Comparison of ENCODE assay signal across 15 cellular contexts in genomic region chr5:73444499-73445432, GRCh38. TPM values are rescaled to one million over a fixed set of nuclear protein-coding genes. Genes with fewer than 3 reads are reported as not detected.
DNase-seq lines count a peak whose midpoint lies in the region; ATAC-seq and TF ChIP-seq lines count a peak whose summit lies in the region.
"Had no signal": no experiment of that assay in that cellular context is flagged by ENCODE, and none has a peak within 500 bp of the region (broad histone marks: within the 10 kb centered on the region; RNA-seq: fewer than 3 reads in every experiment).

No MANE protein-coding gene starts in this region.

- TF ChIP-seq CTCF in Panc1 (IDR thresholded peaks at IDR 0.05): no peak
- TF ChIP-seq CTCF in glutamatergic neuron (IDR thresholded peaks at IDR 0.05; ENCODE audit: partially characterized antibody, unreplicated experiment): peak; percentile 32
- TF ChIP-seq CTCF in smooth muscle cell (IDR thresholded peaks at IDR 0.05; ENCODE audit: borderline replicate concordance, insufficient read depth, poor library complexity, severe bottlenecking): no peak

- no peak overlapping the region for H3K9ac ChIP-seq in smooth muscle cell (ENCODE audit: low read depth)

- H3K27me3 ChIP-seq in Panc1 (ENCODE audit: control insufficient read depth, insufficient read depth, low read length): no peaks in the 10 kb centered on the region
- H3K27me3 ChIP-seq in smooth muscle cell (ENCODE audit: low read depth): peaks cover 75% of the 10 kb centered on the region

- H3F3A ChIP-seq in smooth muscle cell (ENCODE audit: low read depth): no peaks in the 10 kb centered on the region

- H3K79me2 ChIP-seq in smooth muscle cell (ENCODE audit: low read depth): peaks cover 20% of the 10 kb centered on the region

- H3K36me3 ChIP-seq in Panc1 (ENCODE audit: control insufficient read depth, insufficient read depth, low read length) (peaks cover 8% of the 10 kb centered on the region; the same call in 1 of the 2 replicates), smooth muscle cell (ENCODE audit: low read depth) (no peaks in the 10 kb centered on the region)

- no peak for DNase-seq in activated naive CD4-positive, alpha-beta T cell (lab: John Stamatoyannopoulos, UW)
- DNase-seq in Panc1 (ENCODE audit: low read depth, low spot score) (no peak), glutamatergic neuron (peak; percentile 36), smooth muscle cell (lab: John Stamatoyannopoulos, UW; ENCODE audit: unreplicated experiment) (no peak), AML-193 (lab: John Stamatoyannopoulos, UW) (no peak), NAMALWA (ENCODE audit: low spot score) (no peak)
- DNase-seq: activated CD4-positive, CD25-positive, alpha-beta regulatory T cell treated with anti-CD3 and anti-CD28 coated beads, Interleukin-2, amount 50 U/mL, for 72 hours; activated gamma-delta T cell treated with Interleukin-2 at 50 U/mL for 16 hours; C1 segment of cervical spinal cord; left colon; NCI-H1105 treated with DMSO at 0.1 percent for 48 hours; stimulated activated CD4-positive, alpha-beta T cell treated with anti-CD3 and anti-CD28 coated beads, Interleukin-1b, Interleukin-23, amount 100 ng/mL, for 48 hours had no signal

- intact Hi-C loops in Panc1 (cut with micrococcal nuclease; ENCODE audit: unreplicated experiment): no loop called here

- H3K27me3 Mint-ChIP-seq in activated naive CD4-positive, alpha-beta T cell treated with anti-CD3 and anti-CD28 coated beads, Interleukin-2, amount 50 U/mL, for 24 hours: peaks cover 64% of the 10 kb centered on the region
- peaks cover 31% of the 10 kb centered on the region for H3K27me3 Mint-ChIP-seq in glutamatergic neuron (ENCODE audit: unreplicated experiment)

- H3K27ac ChIP-seq in Panc1 (ENCODE audit: low read length) (peak overlapping the region; percentile 83), smooth muscle cell (ENCODE audit: low read depth) (no peak overlapping the region)

- peak overlapping the region; percentile 85 for H3K4me2 ChIP-seq in smooth muscle cell

- peaks cover 5% of the 10 kb centered on the region for H3K9me3 Mint-ChIP-seq in activated naive CD4-positive, alpha-beta T cell treated with anti-CD3 and anti-CD28 coated beads, Interleukin-2, amount 50 U/mL, for 24 hours
- H3K9me3 Mint-ChIP-seq in glutamatergic neuron (ENCODE audit: unreplicated experiment): peaks cover 23% of the 10 kb centered on the region
- H3K9me3 Mint-ChIP-seq: stimulated activated memory B cell treated with anti-CD40 and anti-IgM and Interleukin-4, amounts not matched to agents 10 μg/mL and 1 μg/mL and 100 μg/mL, for 72 hours had no signal

- BruUV-seq in Panc1 (replicated peaks; lab: Mats Ljungman, UMichigan): no TSS peak

- H3K4me1 ChIP-seq in Panc1 (ENCODE audit: control insufficient read depth, insufficient read depth, low read length): peaks cover 49% of the 10 kb centered on the region
- H3K4me1 ChIP-seq in smooth muscle cell (ENCODE audit: low read depth): peaks cover 45% of the 10 kb centered on the region

- H3K4me3 ChIP-seq in Panc1 (ENCODE audit: low read depth in 2 of 2, low read length in 2 of 2) (peak overlapping the region; percentile 40 to 61), smooth muscle cell (peak overlapping the region; percentile 49)

- 21% methylated on average over 43 of the region's 43 CpGs for WGBS in smooth muscle cell (ENCODE audit: low lambda C conversion rate)

- peak overlapping the region; percentile 33 for H3K4me3 Mint-ChIP-seq in activated naive CD4-positive, alpha-beta T cell treated with anti-CD3 and anti-CD28 coated beads, Interleukin-2, amount 50 U/mL, for 24 hours
- H3K4me3 Mint-ChIP-seq in glutamatergic neuron (ENCODE audit: unreplicated experiment): peak overlapping the region; percentile 63
- H3K4me3 Mint-ChIP-seq: stimulated activated memory B cell treated with anti-CD40 and anti-IgM and Interleukin-4, amounts not matched to agents 10 μg/mL and 1 μg/mL and 100 μg/mL, for 72 hours had no signal

- peaks cover 10% of the 10 kb centered on the region for H3K4me1 Mint-ChIP-seq in activated naive CD4-positive, alpha-beta T cell treated with anti-CD3 and anti-CD28 coated beads, Interleukin-2, amount 50 U/mL, for 24 hours
- peaks cover 1% of the 10 kb centered on the region for H3K4me1 Mint-ChIP-seq in glutamatergic neuron (ENCODE audit: low read depth, unreplicated experiment)

- ATAC-seq in Panc1 (no peak), HG02970 (IDR thresholded peaks at IDR 0.05; ENCODE audit: low FRiP score, unreplicated experiment) (no peak)
- ATAC-seq: left colon; stimulated activated memory B cell treated with anti-CD40 and anti-IgM and Interleukin-4, amounts not matched to agents 10 μg/mL and 1 μg/mL and 100 μg/mL, for 72 hours had no signal

- in situ Hi-C loops in Panc1 (cut with HindIII; ENCODE audit: low pct_unique_long_range_greater_than_20kb, low sequenced_read_pairs): no loop called here

- CTCF ChIA-PET in Panc1 (lab: Charles Lee): interaction anchor here (1.7 kb wide), 1 partner anchor 229 kb away, joined by 4 read pairs; no protein-coding TSS in a partner anchor

- H3K9me3 ChIP-seq in Panc1 (ENCODE audit: control insufficient read depth, insufficient read depth, low read depth, low read length) (no peaks in the 10 kb centered on the region), smooth muscle cell (replicated peaks; ENCODE audit: low read depth) (no peaks in the 10 kb centered on the region)

- no peak overlapping the region for H3K27ac Mint-ChIP-seq in activated naive CD4-positive, alpha-beta T cell treated with anti-CD3 and anti-CD28 coated beads, Interleukin-2, amount 50 U/mL, for 24 hours
- H3K27ac Mint-ChIP-seq in glutamatergic neuron (ENCODE audit: unreplicated experiment): no peak overlapping the region
- H3K27ac Mint-ChIP-seq: stimulated activated memory B cell treated with anti-CD40 and anti-IgM and Interleukin-4, amounts not matched to agents 10 μg/mL and 1 μg/mL and 100 μg/mL, for 72 hours had no signal

- H3K36me3 Mint-ChIP-seq in activated naive CD4-positive, alpha-beta T cell treated with anti-CD3 and anti-CD28 coated beads, Interleukin-2, amount 50 U/mL, for 24 hours: peaks cover 3% of the 10 kb centered on the region
- peaks cover 4% of the 10 kb centered on the region for H3K36me3 Mint-ChIP-seq in glutamatergic neuron (ENCODE audit: unreplicated experiment)
- H3K36me3 Mint-ChIP-seq: stimulated activated memory B cell treated with anti-CD40 and anti-IgM and Interleukin-4, amounts not matched to agents 10 μg/mL and 1 μg/mL and 100 μg/mL, for 72 hours had no signal

- peaks cover 39% of the 10 kb centered on the region for H4K20me1 ChIP-seq in smooth muscle cell (ENCODE audit: low read depth)

- POLR2A ChIA-PET in Panc1 (lab: Charles Lee): interaction anchor here (0.5 to 0.6 kb wide), 2 partner anchors 13 to 120 kb away, joined by 5 to 11 read pairs; no protein-coding TSS in a partner anchor

- no peak overlapping the region for H2AFZ ChIP-seq in smooth muscle cell (ENCODE audit: low read depth)

RNA-seq across cellular contexts. Expression of gene FOXD1, which starts 3.8 kb away (rescaled TPM):
- total RNA-seq in Panc1 (2021; ENCODE audit: unreplicated experiment): 63.3 TPM
- polyA plus RNA-seq in Panc1 (2012; ENCODE audit: insufficient read length): 53.3 TPM
- total RNA-seq in glutamatergic neuron (ENCODE audit: unreplicated experiment): 2.8 TPM
- total RNA-seq in smooth muscle cell: 9.0 and 10.0 TPM in 2 replicates
- 13.8 and 14.3 TPM in 2 replicates for polyA plus RNA-seq in smooth muscle cell

RNA-seq across cellular contexts. Expression of gene BTF3, which starts 53.5 kb away (rescaled TPM):
- total RNA-seq in Panc1 (2021; ENCODE audit: unreplicated experiment) (647 TPM), glutamatergic neuron (ENCODE audit: unreplicated experiment) (347 TPM), smooth muscle cell (433 and 546 TPM in 2 replicates)
- 644 TPM for polyA plus RNA-seq in Panc1 (2012; ENCODE audit: insufficient read length)
- 409 and 460 TPM in 2 replicates for polyA plus RNA-seq in smooth muscle cell
